ENCODE assay signal across 8 cellular contexts in the genomic region with DNA sequence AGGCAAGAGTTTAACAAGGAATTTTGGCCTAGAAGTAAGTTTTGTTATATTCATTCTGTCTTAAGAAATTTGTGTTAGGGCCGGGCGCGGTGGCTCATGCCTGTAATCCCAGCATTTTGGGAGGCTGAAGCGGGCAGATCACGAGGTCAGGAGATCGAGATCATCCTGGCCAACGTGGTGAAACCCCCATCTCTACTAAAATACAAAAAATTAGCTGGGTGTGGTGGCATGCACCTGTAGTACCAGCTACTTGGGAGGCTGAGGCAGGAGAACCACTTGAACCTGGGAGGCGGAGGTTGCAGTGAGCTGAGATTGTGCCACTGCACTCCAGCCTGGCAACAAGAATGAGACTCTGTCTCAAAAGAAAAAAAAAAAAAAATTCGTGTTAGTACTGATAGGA. TPM values are rescaled to one million over a fixed set of nuclear protein-coding genes. Genes with fewer than 3 reads are reported as not detected.
DNase-seq lines count a peak whose midpoint lies in the region; ATAC-seq and TF ChIP-seq lines count a peak whose summit lies in the region.
"Not testable (repeated sequence)": the region's sequence is repeated elsewhere in the genome, so short reads cannot be mapped to it uniquely, and the experiment has no call there.

No MANE protein-coding gene starts in this region.

- not testable (repeated sequence) for H3F3A ChIP-seq in GM23338 (replicated peaks; ENCODE audit: low read depth); PC-3 (ENCODE audit: low read length, unreplicated experiment)

- H3K9me3 Mint-ChIP-seq in CD4-positive, CD25-positive, alpha-beta regulatory T cell; GM23338; WTC11; MCF 10A (ENCODE audit: unreplicated experiment); endothelial cell (ENCODE audit: unreplicated experiment): not testable (repeated sequence)

- 97% methylated on average over 9 of the region's 9 CpGs for WGBS in mesenchymal stem cell

- not testable (repeated sequence) for H3K4me2 ChIP-seq in GM23338; mesenchymal stem cell (ENCODE audit: low read length, poor library complexity, severe bottlenecking); osteoblast (ENCODE audit: insufficient read depth, low read length)
- peak overlapping the region; percentile 22 for H3K4me2 ChIP-seq in PC-3 (ENCODE audit: low read length)

- H3K36me3 Mint-ChIP-seq in CD4-positive, CD25-positive, alpha-beta regulatory T cell, result peaks cover 29% of the 10 kb centered on the region
- peaks cover 46% of the 10 kb centered on the region for H3K36me3 Mint-ChIP-seq in GM23338 (ENCODE audit: low read depth)
- peaks cover 38% of the 10 kb centered on the region for H3K36me3 Mint-ChIP-seq in WTC11
- H3K36me3 Mint-ChIP-seq in MCF 10A (ENCODE audit: insufficient read depth, unreplicated experiment), result peaks cover 70% of the 10 kb centered on the region
- H3K36me3 Mint-ChIP-seq in endothelial cell (ENCODE audit: low read depth, unreplicated experiment), result peaks cover 29% of the 10 kb centered on the region

- H2BK5ac ChIP-seq in mesenchymal stem cell (ENCODE audit: low read depth, low read length, poor library complexity, severe bottlenecking), result not testable (repeated sequence)

- BruUV-seq in PC-3 (replicated peaks; lab: Mats Ljungman, UMichigan); MCF 10A (replicated peaks; lab: Mats Ljungman, UMichigan): not testable (repeated sequence)

- H3K4me3 Mint-ChIP-seq in CD4-positive, CD25-positive, alpha-beta regulatory T cell, result peak overlapping the region in 3 of 4 donors; percentile 10 to 84 (median 77)
- H3K4me3 Mint-ChIP-seq in GM23338; WTC11; MCF 10A (ENCODE audit: unreplicated experiment): not testable (repeated sequence)
- peak overlapping the region; percentile 6 for H3K4me3 Mint-ChIP-seq in endothelial cell (ENCODE audit: unreplicated experiment)

- ATAC-seq in CD4-positive, CD25-positive, alpha-beta regulatory T cell (ENCODE audit: low read depth in 2 of 2); GM23338; PC-3; WTC11: not testable (repeated sequence)

- not testable (repeated sequence) for H3K9me3 ChIP-seq in CD4-positive, CD25-positive, alpha-beta regulatory T cell (ENCODE audit: control insufficient read depth in 2 of 2, low read length in 2 of 2); PC-3 (ENCODE audit: low read length); mesenchymal stem cell (ENCODE audit: control insufficient read depth, low read length); osteoblast (ENCODE audit: low read depth, low read length)

- peaks cover 28% of the 10 kb centered on the region for H3K36me3 ChIP-seq in CD4-positive, CD25-positive, alpha-beta regulatory T cell (ENCODE audit: control insufficient read depth, insufficient read depth, low read length)
- H3K36me3 ChIP-seq in GM23338 (ENCODE audit: insufficient read depth) (peaks cover 11% of the 10 kb centered on the region), PC-3 (ENCODE audit: low read depth, low read length) (peaks cover 21% of the 10 kb centered on the region), mesenchymal stem cell (ENCODE audit: control insufficient read depth in 1 of 2, insufficient read depth in 2 of 2, low read depth in 1 of 2, low read length in 2 of 2) (peaks cover 18 to 45% of the 10 kb centered on the region in 2 experiments), osteoblast (ENCODE audit: insufficient read depth, low read length) (peaks cover 41% of the 10 kb centered on the region)

- peaks cover 19 to 65% (median 46%) of the 10 kb centered on the region in 4 donors for H3K4me1 Mint-ChIP-seq in CD4-positive, CD25-positive, alpha-beta regulatory T cell
- H3K4me1 Mint-ChIP-seq in GM23338 (peaks cover 14% of the 10 kb centered on the region), WTC11 (peaks cover 19% of the 10 kb centered on the region), MCF 10A (ENCODE audit: insufficient read depth, unreplicated experiment) (peaks cover 18% of the 10 kb centered on the region), endothelial cell (ENCODE audit: unreplicated experiment) (peaks cover 24% of the 10 kb centered on the region)

- not testable (repeated sequence) for H3K79me1 ChIP-seq in mesenchymal stem cell (replicated peaks; ENCODE audit: low read length, poor library complexity, severe bottlenecking)

- H4K91ac ChIP-seq in mesenchymal stem cell (ENCODE audit: low read length), result not testable (repeated sequence)

- peaks cover 45% of the 10 kb centered on the region for H3K4me1 ChIP-seq in CD4-positive, CD25-positive, alpha-beta regulatory T cell (ENCODE audit: control insufficient read depth, insufficient read depth, low read length, poor library complexity, severe bottlenecking)
- H3K4me1 ChIP-seq in GM23338 (ENCODE audit: insufficient read depth) (peaks cover 17% of the 10 kb centered on the region), PC-3 (ENCODE audit: insufficient read depth, low read length) (peaks cover 33% of the 10 kb centered on the region), mesenchymal stem cell (ENCODE audit: control insufficient read depth, insufficient read depth, low read depth, low read length) (peaks cover 11% of the 10 kb centered on the region), osteoblast (ENCODE audit: insufficient read depth, low read length) (peaks cover 13% of the 10 kb centered on the region)

- not testable (repeated sequence) for H2AFZ ChIP-seq in GM23338; PC-3 (ENCODE audit: low read length); mesenchymal stem cell (ENCODE audit: low read depth, low read length); osteoblast (ENCODE audit: low read length)

- DNase-seq in CD4-positive, CD25-positive, alpha-beta regulatory T cell; GM23338 (ENCODE audit: low spot score); PC-3; WTC11 (ENCODE audit: low spot score); MCF 10A (ENCODE audit: unreplicated experiment); endothelial cell (ENCODE audit: low spot score); mesenchymal stem cell; osteoblast (ENCODE audit: insufficient read length, low spot score, missing footprints): not testable (repeated sequence)

- H3K9me2 ChIP-seq in GM23338 (ENCODE audit: insufficient read depth); PC-3 (replicated peaks; ENCODE audit: low read length): not testable (repeated sequence)

- H3K4me3 ChIP-seq in CD4-positive, CD25-positive, alpha-beta regulatory T cell (ENCODE audit: low read depth, low read length); GM23338; PC-3 (ENCODE audit: low read length); mesenchymal stem cell (ENCODE audit: insufficient read depth in 1 of 2, low read depth in 1 of 2, low read length in 2 of 2); osteoblast (ENCODE audit: insufficient read depth, low read length): not testable (repeated sequence)

- not testable (repeated sequence) for H4K8ac ChIP-seq in mesenchymal stem cell (ENCODE audit: low read length)

- not testable (repeated sequence) for H3K14ac ChIP-seq in mesenchymal stem cell (ENCODE audit: low read length in 2 of 2)

- not testable (repeated sequence) for H2BK120ac ChIP-seq in mesenchymal stem cell (ENCODE audit: low read depth, low read length)

- not testable (repeated sequence) for H2BK12ac ChIP-seq in mesenchymal stem cell (ENCODE audit: low read length in 2 of 2)

- H3K27ac Mint-ChIP-seq in CD4-positive, CD25-positive, alpha-beta regulatory T cell, result peak overlapping the region in 2 of 3 donors; percentile 33 to 75
- not testable (repeated sequence) for H3K27ac Mint-ChIP-seq in GM23338
- H3K27ac Mint-ChIP-seq in WTC11 (peak overlapping the region; percentile 15; the same call in 1 of the 2 replicates), MCF 10A (ENCODE audit: low read depth, unreplicated experiment) (peak overlapping the region; percentile 70), endothelial cell (ENCODE audit: unreplicated experiment) (peak overlapping the region; percentile 4)

- H2BK15ac ChIP-seq in mesenchymal stem cell (ENCODE audit: low read depth, poor library complexity, severe bottlenecking), result not testable (repeated sequence)

- H4K20me1 ChIP-seq in GM23338 (replicated peaks; ENCODE audit: insufficient read depth) (peaks cover 44% of the 10 kb centered on the region), PC-3 (ENCODE audit: low read length) (peaks cover 12% of the 10 kb centered on the region; the same call in 1 of the 2 replicates), osteoblast (ENCODE audit: insufficient read depth, low read length) (peaks cover 53% of the 10 kb centered on the region)

- not testable (repeated sequence) for H3K27ac ChIP-seq in CD4-positive, CD25-positive, alpha-beta regulatory T cell (ENCODE audit: insufficient read depth, low read length, poor library complexity, severe bottlenecking); PC-3 (ENCODE audit: low read length); mesenchymal stem cell (ENCODE audit: low read length, poor library complexity, severe bottlenecking)
- H3K27ac ChIP-seq in GM23338 (ENCODE audit: low read depth), result 0 out of 2 replicates have a peak overlapping the region, but pooled peaks have one; percentile 59
- peak overlapping the region; percentile 5 for H3K27ac ChIP-seq in osteoblast (ENCODE audit: low read depth, low read length)

- H3K18ac ChIP-seq in mesenchymal stem cell (ENCODE audit: low read depth in 1 of 2, low read length in 2 of 2), result not testable (repeated sequence)

- TF ChIP-seq CTCF in GM23338 (conservative IDR thresholded peaks at IDR 0.05; ENCODE audit: low read depth in 2 of 2); PC-3 (conservative IDR thresholded peaks at IDR 0.05; ENCODE audit: low read depth, low read length); WTC11 (IDR thresholded peaks at IDR 0.05); MCF 10A (IDR thresholded peaks at IDR 0.05; ENCODE audit: unreplicated experiment); endothelial cell (IDR thresholded peaks at IDR 0.05; ENCODE audit: unreplicated experiment); osteoblast (IDR thresholded peaks at IDR 0.05; ENCODE audit: extremely low read depth, low read depth, low read length): not testable (repeated sequence)

- not testable (repeated sequence) for H3K9ac ChIP-seq in PC-3 (ENCODE audit: low read length)
- peak overlapping the region; percentile 41 for H3K9ac ChIP-seq in mesenchymal stem cell (ENCODE audit: low read length)

- not testable (repeated sequence) for H3K23ac ChIP-seq in mesenchymal stem cell (ENCODE audit: low read length in 2 of 2)

- CTCF ChIA-PET in PC-3 (lab: Charles Lee) (interaction anchor here (0.7 to 0.9 kb wide), 2 partner anchors 56 to 697 kb away, joined by 3 to 5 read pairs; no protein-coding TSS in a partner anchor), WTC11 (lab: Charles Lee) (interaction anchor here (0.7 to 5.8 kb wide), 2 partner anchors 36 to 56 kb away, joined by 3 to 31 read pairs; no protein-coding TSS in a partner anchor), MCF 10A (lab: Yijun Ruan, JAX) (interaction anchor here (3.7 kb wide), 1 partner anchor 55 kb away, joined by 26 read pairs; no protein-coding TSS in a partner anchor)

- H3K27me3 Mint-ChIP-seq in CD4-positive, CD25-positive, alpha-beta regulatory T cell; GM23338 (ENCODE audit: insufficient read depth, low read depth, poor library complexity); WTC11 (ENCODE audit: low read depth); MCF 10A (ENCODE audit: insufficient read depth, unreplicated experiment); endothelial cell (ENCODE audit: unreplicated experiment): not testable (repeated sequence)

- intact Hi-C loops in PC-3 (cut with micrococcal nuclease), result loop anchor here (10.0 kb wide), 1 partner anchor 47 kb away; no protein-coding TSS in a partner anchor
- intact Hi-C loops in MCF 10A (cut with micrococcal nuclease), result not testable (repeated sequence)

- not testable (repeated sequence) for H3K27me3 ChIP-seq in CD4-positive, CD25-positive, alpha-beta regulatory T cell (ENCODE audit: control insufficient read depth, insufficient read depth, low read length); GM23338 (ENCODE audit: insufficient read depth); PC-3 (ENCODE audit: low read length); mesenchymal stem cell (ENCODE audit: control insufficient read depth in 1 of 2, insufficient read depth in 1 of 2, low read length in 2 of 2); osteoblast (ENCODE audit: insufficient read depth, low read length)

- POLR2A ChIA-PET in PC-3 (lab: Charles Lee; ENCODE audit: unreplicated experiment), result interaction anchor here (0.6 kb wide), 2 partner anchors 58 to 148 kb away, joined by 3 to 5 read pairs; partner anchors contain the start of gene DYNLRB1
- POLR2A ChIA-PET in WTC11 (lab: Charles Lee), result interaction anchor here (0.6 kb wide), 1 partner anchor 30 kb away, joined by 3 read pairs; no protein-coding TSS in a partner anchor
- POLR2A ChIA-PET in MCF 10A (lab: Yijun Ruan, JAX), result interaction anchor here (1.0 to 2.4 kb wide), 4 partner anchors 11 to 55 kb away, joined by 3 to 11 read pairs (median 4); no protein-coding TSS in a partner anchor

- not testable (repeated sequence) for H3K4ac ChIP-seq in mesenchymal stem cell (ENCODE audit: low read depth in 1 of 2, low read length in 2 of 2)

- not testable (repeated sequence) for H2AK5ac ChIP-seq in mesenchymal stem cell (ENCODE audit: low read length, severe bottlenecking)

- H3K79me2 ChIP-seq in GM23338 (replicated peaks; ENCODE audit: insufficient read depth) (peaks cover 82% of the 10 kb centered on the region), PC-3 (ENCODE audit: low read length) (peaks cover 84% of the 10 kb centered on the region), osteoblast (ENCODE audit: insufficient read depth, low read length) (peaks cover 91% of the 10 kb centered on the region)

RNA-seq across cellular contexts. Expression of gene ITCH, which starts 4.8 kb away (rescaled TPM):
- total RNA-seq in CD4-positive, CD25-positive, alpha-beta regulatory T cell, result 58.1 TPM
- polyA plus RNA-seq in CD4-positive, CD25-positive, alpha-beta regulatory T cell, result 10 to 100 TPM; 12.4 to 26.8 (median 14.7) TPM
- total RNA-seq in GM23338 (2014; rRNA removed; shearing (Covaris generic)), result 24.9 and 31.6 TPM in 2 replicates
- 16.1 and 16.4 TPM in 2 replicates for polyA plus RNA-seq in GM23338 (2016; fragmentation: Nextera tagmentation; extraction: Ambion mirVana)
- 49.4 and 54.8 TPM in 2 replicates for total RNA-seq in PC-3 (2014; rRNA removed)
- 35.8 to 43.4 TPM (median 36.4 TPM) in 3 replicates for total RNA-seq in WTC11 (2021)
- total RNA-seq in MCF 10A (2022), result 57.3 and 68.3 TPM in 2 replicates
- total RNA-seq in endothelial cell (ENCODE audit: unreplicated experiment), result 46.8 TPM
- polyA plus RNA-seq in mesenchymal stem cell (2013, experiment 1 of 2), result 25.4 TPM
- 25.6 TPM for polyA plus RNA-seq in mesenchymal stem cell (2013, experiment 2 of 2)
- total RNA-seq in osteoblast, result 73.4 and 79.3 TPM in 2 replicates
